7 cellular contexts compared by ENCODE assay signal in genomic region chr10:35563266-35563891, GRCh38. TPM values are rescaled to one million over a fixed set of nuclear protein-coding genes. Genes with fewer than 3 reads are reported as not detected.
DNase-seq lines count a peak whose midpoint lies in the region; ATAC-seq and TF ChIP-seq lines count a peak whose summit lies in the region.

No MANE protein-coding gene starts in this region.

- H3K9me3 Mint-ChIP-seq in activated CD4-positive, alpha-beta memory T cell treated with anti-CD3 and anti-CD28 coated beads for 36 hours = no peaks in the 10 kb centered on the region
- H3K9me3 Mint-ChIP-seq in naive thymus-derived CD4-positive, alpha-beta T cell = no peaks in the 10 kb centered on the region

- H3K27ac ChIP-seq in naive thymus-derived CD4-positive, alpha-beta T cell (ENCODE audit: low read depth, low read length) = no peak overlapping the region
- no peak overlapping the region for H3K27ac ChIP-seq in transverse colon

- TF ChIP-seq CTCF in GM10266 (IDR thresholded peaks at IDR 0.05; ENCODE audit: control insufficient read depth, insufficient read depth, low read depth, missing control alignments) (peak; percentile 98), transverse colon (IDR thresholded peaks at IDR 0.05) (peak; percentile 87 to 98 (median 97))

- no peaks in the 10 kb centered on the region for H3K9me3 ChIP-seq in naive thymus-derived CD4-positive, alpha-beta T cell (ENCODE audit: control insufficient read depth in 2 of 3, low read length in 3 of 3)
- H3K9me3 ChIP-seq in transverse colon = no peaks in the 10 kb centered on the region

- H3K27me3 ChIP-seq in naive thymus-derived CD4-positive, alpha-beta T cell (ENCODE audit: control insufficient read depth in 2 of 2, insufficient read depth in 2 of 2, low read length in 2 of 2) = no peaks in the 10 kb centered on the region
- no peaks in the 10 kb centered on the region for H3K27me3 ChIP-seq in transverse colon

- no peaks in the 10 kb centered on the region for H3K27me3 Mint-ChIP-seq in activated CD4-positive, alpha-beta memory T cell treated with anti-CD3 and anti-CD28 coated beads for 36 hours
- H3K27me3 Mint-ChIP-seq in naive thymus-derived CD4-positive, alpha-beta T cell = no peaks in the 10 kb centered on the region

- CTCF ChIA-PET in activated CD4-positive, alpha-beta memory T cell treated with anti-CD3 and anti-CD28 coated beads for 36 hours (lab: Charles Lee) = interaction anchor here (0.6 to 3.0 kb wide), 33 partner anchors 10 to 772 kb away, joined by 3 to 27 read pairs (median 4); no protein-coding TSS in a partner anchor
- CTCF ChIA-PET in naive thymus-derived CD4-positive, alpha-beta T cell (lab: Charles Lee) = interaction anchor here (0.7 to 1.8 kb wide), 9 partner anchors 8 to 442 kb away, joined by 3 to 9 read pairs (median 3); no protein-coding TSS in a partner anchor

- H3K36me3 Mint-ChIP-seq in activated CD4-positive, alpha-beta memory T cell treated with anti-CD3 and anti-CD28 coated beads for 36 hours = peaks cover 15% of the 10 kb centered on the region
- peaks cover 14 to 50% (median 33%) of the 10 kb centered on the region in 5 donors for H3K36me3 Mint-ChIP-seq in naive thymus-derived CD4-positive, alpha-beta T cell

- no peak overlapping the region for H3K27ac Mint-ChIP-seq in activated CD4-positive, alpha-beta memory T cell treated with anti-CD3 and anti-CD28 coated beads for 36 hours
- H3K27ac Mint-ChIP-seq in naive thymus-derived CD4-positive, alpha-beta T cell = peak overlapping the region in 4 of 9 donors; percentile 4 to 72 (median 30)

- no peaks in the 10 kb centered on the region for H3K4me1 Mint-ChIP-seq in activated CD4-positive, alpha-beta memory T cell treated with anti-CD3 and anti-CD28 coated beads for 36 hours (ENCODE audit: low read depth)
- peaks cover 0 to 16% (median 5%) of the 10 kb centered on the region in 7 donors for H3K4me1 Mint-ChIP-seq in naive thymus-derived CD4-positive, alpha-beta T cell

- peak; percentile 66 for DNase-seq in GM10266 (ENCODE audit: extremely low spot score)
- DNase-seq in NCI-H460 (ENCODE audit: extremely low read depth, low read depth) = peak; percentile 60
- DNase-seq in activated CD4-positive, alpha-beta memory T cell treated with anti-CD3 and anti-CD28 coated beads for 36 hours = peak; percentile 61
- DNase-seq in erythroblast (lab: John Stamatoyannopoulos, UW) = peak; percentile 72 to 84
- DNase-seq in naive thymus-derived CD4-positive, alpha-beta T cell = peak in 6 of 9 donors; percentile 25 to 40 (median 34)
- DNase-seq in transverse colon = peak; percentile 60

- H3K4me3 Mint-ChIP-seq in activated CD4-positive, alpha-beta memory T cell treated with anti-CD3 and anti-CD28 coated beads for 36 hours = no peak overlapping the region
- no peak overlapping the region for H3K4me3 Mint-ChIP-seq in naive thymus-derived CD4-positive, alpha-beta T cell

- no peak overlapping the region for H3K4me3 ChIP-seq in naive thymus-derived CD4-positive, alpha-beta T cell (ENCODE audit: low read length)
- H3K4me3 ChIP-seq in transverse colon = no peak overlapping the region

- in situ Hi-C loops in transverse colon (cut with MboI; ENCODE audit: low pct_ligation_motif_present in 1 of 4, low pct_unique_long_range_greater_than_20kb in 1 of 4, low sequenced_read_pairs in 3 of 4) = loop anchor here in 3 of 4 donors (25.0 kb wide), 2 partner anchors 326 to 451 kb away; no protein-coding TSS in a partner anchor

- intact Hi-C loops in activated CD4-positive, alpha-beta memory T cell treated with anti-CD3 and anti-CD28 coated beads for 36 hours (cut with micrococcal nuclease) = loop anchor here (5.0 to 10.0 kb wide), 2 partner anchors 326 to 439 kb away; partner anchors contain the start of gene CREM
- intact Hi-C loops in naive thymus-derived CD4-positive, alpha-beta T cell (cut with micrococcal nuclease) = loop anchor here (1.0 to 10.0 kb wide), 8 partner anchors 151 to 443 kb away; partner anchors contain the start of gene CCNY (in 1 of the 2)
- intact Hi-C loops in transverse colon (cut with DNase I; ENCODE audit: low total_unique reads) = no loop called here

- no peaks in the 10 kb centered on the region for H3K4me1 ChIP-seq in naive thymus-derived CD4-positive, alpha-beta T cell (ENCODE audit: control insufficient read depth in 2 of 2, insufficient read depth in 2 of 2, low read length in 2 of 2)
- H3K4me1 ChIP-seq in transverse colon = peaks cover 0 to 21% (median 7%) of the 10 kb centered on the region in 4 donors

- H3K36me3 ChIP-seq in naive thymus-derived CD4-positive, alpha-beta T cell (ENCODE audit: control insufficient read depth in 2 of 3, insufficient read depth in 3 of 3, low read length in 3 of 3) = peaks cover 0 to 53% (median 0%) of the 10 kb centered on the region in 3 experiments
- H3K36me3 ChIP-seq in transverse colon = peaks cover 0 to 12% (median 0%) of the 10 kb centered on the region in 4 donors

- POLR2A ChIA-PET in activated CD4-positive, alpha-beta memory T cell treated with anti-CD3 and anti-CD28 coated beads for 36 hours (lab: Charles Lee) = no interaction called here
- POLR2A ChIA-PET in naive thymus-derived CD4-positive, alpha-beta T cell (lab: Charles Lee) = interaction anchor here (1.4 kb wide), 1 partner anchor 126 kb away, joined by 3 read pairs; no protein-coding TSS in a partner anchor

- TF ChIP-seq EP300 in transverse colon (IDR thresholded peaks at IDR 0.05; ENCODE audit: low read depth) = no peak

- ATAC-seq in HG02798 (IDR thresholded peaks at IDR 0.05; ENCODE audit: poor library complexity, unreplicated experiment) = peak; percentile 75
- ATAC-seq in naive thymus-derived CD4-positive, alpha-beta T cell = peak; percentile 67

- WGBS in transverse colon (ENCODE audit: low coverage in 1 of 2), 2 donors = 44 to 47% methylated on average over 12 to 13 of the region's 13 CpGs

- TF ChIP-seq POLR2A in erythroblast (IDR thresholded peaks at IDR 0.05; ENCODE audit: low read length) (no peak), transverse colon (IDR thresholded peaks at IDR 0.05) (no peak)

RNA-seq across cellular contexts. Expression of gene GJD4, which starts 41.8 kb away (rescaled TPM):
- not detected in 2 replicates for total RNA-seq in NCI-H460 (2014; rRNA removed; shearing (Covaris generic))
- not detected in 2 replicates for polyA plus RNA-seq in NCI-H460 (2014; cell fraction: nucleus; rRNA removed)
- not detected for total RNA-seq in activated CD4-positive, alpha-beta memory T cell treated with anti-CD3 and anti-CD28 coated beads for 36 hours
- not detected for total RNA-seq in naive thymus-derived CD4-positive, alpha-beta T cell
- polyA plus RNA-seq in naive thymus-derived CD4-positive, alpha-beta T cell = not detected
- not detected for total RNA-seq in transverse colon
